ENCODE assay signal across 33 cellular contexts in the genomic region with DNA sequence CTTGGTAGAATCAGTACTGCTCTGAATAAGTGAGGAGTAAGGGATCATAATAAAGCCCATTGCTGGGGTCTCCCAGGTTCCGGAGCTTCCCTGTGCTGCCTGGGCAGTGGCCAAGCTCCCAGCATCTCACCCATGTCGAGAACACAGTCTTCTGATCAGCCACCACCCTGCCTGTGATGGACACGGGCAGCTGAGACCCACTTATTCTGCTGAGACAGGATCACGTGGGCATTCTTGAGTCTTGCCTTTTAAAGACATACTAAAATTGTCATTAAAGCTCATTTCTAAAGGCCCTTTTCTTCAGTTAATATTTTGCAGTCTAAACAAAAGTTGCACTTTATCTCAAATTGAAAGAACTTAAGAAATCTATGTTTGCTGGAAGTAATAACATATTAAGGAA. TPM values are rescaled to one million over a fixed set of nuclear protein-coding genes. Genes with fewer than 3 reads are reported as not detected.
A peak's percentile ranks its signal among the peaks of the same experiment; 100 is the strongest.
DNase-seq lines count a peak whose midpoint lies in the region; ATAC-seq, FAIRE-seq and TF ChIP-seq lines count a peak whose summit lies in the region.
"Had no signal": no experiment of that assay in that cellular context is flagged by ENCODE, and none has a peak within 500 bp of the region (broad histone marks: within the 10 kb centered on the region; RNA-seq: fewer than 3 reads in every experiment).

No MANE protein-coding gene starts in this region.

- in situ Hi-C loops in transverse colon (cut with MboI; ENCODE audit: low pct_ligation_motif_present in 1 of 4, low pct_unique_long_range_greater_than_20kb in 1 of 4, low sequenced_read_pairs in 3 of 4) = no loop called here

- H3K4me1 ChIP-seq in keratinocyte (ENCODE audit: control insufficient read depth, extremely low read depth, insufficient read depth, low read length) (peaks cover 18% of the 10 kb centered on the region), parathyroid adenoma (no peaks in the 10 kb centered on the region), thoracic aorta (ENCODE audit: control insufficient read depth in 1 of 2, low read depth in 2 of 2) (peaks cover 14 to 52% of the 10 kb centered on the region in 2 donors), transverse colon (peaks cover 0 to 14% (median 2%) of the 10 kb centered on the region in 4 donors)
- H3K4me1 ChIP-seq: BE2C, SJSA1 had no signal

- H4K20me1 ChIP-seq in keratinocyte (ENCODE audit: control insufficient read depth, extremely low read depth, insufficient read depth, low read length) = no peaks in the 10 kb centered on the region

- no peak for ATAC-seq in thoracic aorta (ENCODE audit: insufficient number of reproducible peaks, low FRiP score, low read depth)
- no peak for ATAC-seq in GM19035 (IDR thresholded peaks at IDR 0.05; ENCODE audit: unreplicated experiment)
- ATAC-seq: K562, Right ventricle myocardium inferior had no signal

- H3K9me1 ChIP-seq in keratinocyte (ENCODE audit: control insufficient read depth, extremely low read depth, insufficient read depth, low read length) = no peaks in the 10 kb centered on the region

- DNase-seq in RWPE1 (ENCODE audit: low spot score) (no peak), keratinocyte (ENCODE audit: low read depth, low spot score) (no peak), thoracic aorta (ENCODE audit: low spot score) (no peak), DMS 273 treated with DMSO at 0.1 percent for 48 hours (lab: John Stamatoyannopoulos, UW) (no peak), transverse colon (no peak)
- DNase-seq in activated CD8-positive, alpha-beta memory T cell treated with anti-CD3 and anti-CD28 coated beads, Interleukin-2, amount 50 U/mL, for 4 hours = no peak
- DNase-seq: 8988T, ACHN, BE2C, Calu3, DMS153, DND-41, GM23248, H9, Kasumi-1, MV-4-11, NCI-H1105, NCI-H1436 treated with DMSO at 0.1 percent for 48 hours, NCI-H187 treated with DMSO at 0.1 percent for 48 hours, NCI-H524, NCI-H748 treated with DMSO at 0.1 percent for 48 hours had no signal

- H3K27ac ChIP-seq in RWPE1 (peak overlapping the region; percentile 90), keratinocyte (ENCODE audit: control insufficient read depth, insufficient read depth, low read length) (no peak overlapping the region), parathyroid adenoma (no peak overlapping the region), thoracic aorta (peak overlapping the region; percentile 44 to 66), transverse colon (peak overlapping the region in 1 of 4 donors; percentile 78)
- H3K27ac ChIP-seq: GM23248, SJSA1 had no signal

- 69% methylated on average over 4 of the region's 4 CpGs; no CpG with 5 or more reads in 1 of the 2 donors for WGBS in transverse colon (ENCODE audit: low coverage in 1 of 2), 2 donors

- H3K9ac ChIP-seq in keratinocyte (ENCODE audit: control insufficient read depth, extremely low read depth, insufficient read depth, low read length) = no peak overlapping the region
- no peak overlapping the region for H3K9ac ChIP-seq in parathyroid adenoma
- H3K9ac ChIP-seq: GM23248 had no signal

- H2AFZ ChIP-seq in keratinocyte (ENCODE audit: control insufficient read depth, low read length) = peak overlapping the region; percentile 3
- H2AFZ ChIP-seq in parathyroid adenoma = peak overlapping the region; percentile 15
- H2AFZ ChIP-seq: GM23248 had no signal

- H3K79me2 ChIP-seq in keratinocyte (ENCODE audit: control insufficient read depth, insufficient read depth, low read length) (no peaks in the 10 kb centered on the region), parathyroid adenoma (no peaks in the 10 kb centered on the region)

- no peak for FAIRE-seq in keratinocyte (lab: Jason Lieb, UNC)
- FAIRE-seq: GM12892, GM19239, HepG2, K562, RCC 7860 had no signal

- H3K4me2 ChIP-seq in keratinocyte (ENCODE audit: control insufficient read depth, extremely low read depth, insufficient read depth, low read depth, low read length) (no peak overlapping the region), parathyroid adenoma (ENCODE audit: low read length) (no peak overlapping the region)

- H3K4me3 ChIP-seq in keratinocyte (ENCODE audit: control insufficient read depth in 2 of 3, extremely low read depth in 1 of 3, insufficient read depth in 2 of 3, low read depth in 1 of 3, low read length in 3 of 3) = no peak overlapping the region
- no peak overlapping the region for H3K4me3 ChIP-seq in parathyroid adenoma (ENCODE audit: low read depth, low read length)
- H3K4me3 ChIP-seq in thoracic aorta = no peak overlapping the region
- H3K4me3 ChIP-seq in transverse colon = no peak overlapping the region
- H3K4me3 ChIP-seq: GM23248, K562, SJSA1 had no signal

- no peak for TF ChIP-seq POLR2A in transverse colon (IDR thresholded peaks at IDR 0.05)

- intact Hi-C loops in transverse colon (cut with DNase I; ENCODE audit: low total_unique reads) = no loop called here

- dilution Hi-C loops in keratinocyte (cut with MboI; ENCODE audit: extremely low pct_ligation_motif_present, low sequenced_read_pairs) = no loop called here

- no peak for TF ChIP-seq EP300 in transverse colon (IDR thresholded peaks at IDR 0.05; ENCODE audit: low read depth)

- POLR2A ChIA-PET in RWPE1 (lab: Yijun Ruan, JAX; ENCODE audit: low non-redundant PET) = no interaction called here

- H3K9me3 ChIP-seq in keratinocyte (ENCODE audit: control insufficient read depth, low read depth, low read length) (peaks cover 2% of the 10 kb centered on the region), parathyroid adenoma (ENCODE audit: control insufficient read depth, low read length) (no peaks in the 10 kb centered on the region), thoracic aorta (no peaks in the 10 kb centered on the region), transverse colon (no peaks in the 10 kb centered on the region)
- H3K9me3 ChIP-seq: BE2C had no signal

- no peaks in the 10 kb centered on the region for H3K36me3 ChIP-seq in keratinocyte (ENCODE audit: control insufficient read depth in 2 of 2, extremely low read depth in 1 of 2, insufficient read depth in 2 of 2, low read length in 2 of 2)
- no peaks in the 10 kb centered on the region for H3K36me3 ChIP-seq in parathyroid adenoma (ENCODE audit: control insufficient read depth, insufficient read depth, low read length)
- no peaks in the 10 kb centered on the region for H3K36me3 ChIP-seq in thoracic aorta
- H3K36me3 ChIP-seq in transverse colon = no peaks in the 10 kb centered on the region
- H3K36me3 ChIP-seq: BE2C, SJSA1 had no signal

- CTCF ChIA-PET in RWPE1 (lab: Yijun Ruan, JAX) = no interaction called here

- no peaks in the 10 kb centered on the region for H3K27me3 ChIP-seq in keratinocyte (ENCODE audit: control insufficient read depth, extremely low read depth, insufficient read depth, low read length)
- H3K27me3 ChIP-seq in parathyroid adenoma (ENCODE audit: control insufficient read depth, insufficient read depth, low read length) = no peaks in the 10 kb centered on the region
- no peaks in the 10 kb centered on the region for H3K27me3 ChIP-seq in thoracic aorta (replicated peaks; ENCODE audit: insufficient read depth)
- no peaks in the 10 kb centered on the region for H3K27me3 ChIP-seq in transverse colon
- H3K27me3 ChIP-seq: BE2C, SJSA1 had no signal

- no peak for TF ChIP-seq CTCF in RWPE1 (conservative IDR thresholded peaks at IDR 0.05; ENCODE audit: low read depth)
- TF ChIP-seq CTCF in keratinocyte (optimal IDR thresholded peaks at IDR 0.05 in 1 of 3, IDR thresholded peaks at IDR 0.05 in 1 of 3, conservative IDR thresholded peaks at IDR 0.05 in 1 of 3; ENCODE audit: extremely low read depth in 1 of 3, insufficient read depth in 2 of 3, low read length in 3 of 3) = no peak
- TF ChIP-seq CTCF in parathyroid adenoma (IDR thresholded peaks at IDR 0.05) = no peak
- no peak for TF ChIP-seq CTCF in thoracic aorta (IDR thresholded peaks at IDR 0.05)
- no peak for TF ChIP-seq CTCF in transverse colon (IDR thresholded peaks at IDR 0.05)

RNA-seq across cellular contexts. Expression of a gene that starts 42.7 kb away (rescaled TPM):
- polyA plus RNA-seq in keratinocyte = not detected in 3 replicates
- not detected for polyA plus RNA-seq in keratinocyte (2011; ENCODE audit: low read depth)
- polyA plus RNA-seq in keratinocyte (2011; cell fraction: cytosol; rRNA removed) = not detected in 2 replicates
- polyA plus RNA-seq in keratinocyte (2011; cell fraction: nucleus; rRNA removed) = not detected in 2 replicates
- polyA plus RNA-seq in keratinocyte (2012; ENCODE audit: low replicate concordance) = 0.17 TPM in 1 of 2 replicates, not detected in the other
- not detected in 3 replicates for polyA minus RNA-seq in keratinocyte
- polyA minus RNA-seq in keratinocyte (2011; cell fraction: cytosol; rRNA and poly(A)+ RNA removed) = not detected
- polyA minus RNA-seq in keratinocyte (2011; cell fraction: nucleus; rRNA and poly(A)+ RNA removed) = not detected in 2 replicates
- total RNA-seq in thoracic aorta (not detected), transverse colon (not detected)
- total RNA-seq: Calu3, GM23248, HepG2, HT1080, K562, MCF 10A, Right ventricle myocardium inferior, SJSA1 had no signal
- polyA plus RNA-seq: CD14-positive monocyte, GM23248, HepG2, K562 had no signal

RNA-seq across cellular contexts. Expression of a gene that starts 46.8 kb away (rescaled TPM):
- polyA plus RNA-seq in keratinocyte = 1.8 to 3.1 TPM (median 1.9 TPM) in 3 replicates
- polyA plus RNA-seq in keratinocyte (2011; ENCODE audit: low read depth) = 2.3 TPM
- 1.3 and 1.8 TPM in 2 replicates for polyA plus RNA-seq in keratinocyte (2011; cell fraction: cytosol; rRNA removed)
- polyA plus RNA-seq in keratinocyte (2011; cell fraction: nucleus; rRNA removed) = 6.6 and 7.0 TPM in 2 replicates
- polyA plus RNA-seq in keratinocyte (2012; ENCODE audit: low replicate concordance) = 1.6 and 7.3 TPM in 2 replicates
- polyA minus RNA-seq in keratinocyte = 1.6 to 2.1 TPM (median 1.7 TPM) in 3 replicates
- 1.7 TPM for polyA minus RNA-seq in keratinocyte (2011; cell fraction: cytosol; rRNA and poly(A)+ RNA removed)
- 2.1 and 3.7 TPM in 2 replicates for polyA minus RNA-seq in keratinocyte (2011; cell fraction: nucleus; rRNA and poly(A)+ RNA removed)
- 100 to 1,000 TPM in 1 of 2 donors, 10 to 100 TPM in 1; 91.5 to 144 TPM for total RNA-seq in thoracic aorta
- total RNA-seq in transverse colon = 10 to 100 TPM in 1 of 4 donors, 1 to 10 TPM in 3; 4.5 to 12.0 (median 6.9) TPM
- total RNA-seq: GM23248, HT1080, K562, SJSA1 had no signal
- polyA plus RNA-seq: CD14-positive monocyte, GM23248, K562 had no signal

Comparison
In these comparisons a context has a peak if more than half of its experiments do, and no peak if none do; other contexts are left out.
1. H3K27ac ChIP-seq: peak in RWPE1 (single experiment) and thoracic aorta (2 of 2); none in keratinocyte (single experiment) and parathyroid adenoma (single experiment).
2. RNA of a gene that starts 46.8 kb away (total RNA-seq): 91.5 to 144 TPM in thoracic aorta; 4.5 to 12.0 TPM in transverse colon; every median in the first group is over 4 times any median in the second.